In the genomic region with DNA sequence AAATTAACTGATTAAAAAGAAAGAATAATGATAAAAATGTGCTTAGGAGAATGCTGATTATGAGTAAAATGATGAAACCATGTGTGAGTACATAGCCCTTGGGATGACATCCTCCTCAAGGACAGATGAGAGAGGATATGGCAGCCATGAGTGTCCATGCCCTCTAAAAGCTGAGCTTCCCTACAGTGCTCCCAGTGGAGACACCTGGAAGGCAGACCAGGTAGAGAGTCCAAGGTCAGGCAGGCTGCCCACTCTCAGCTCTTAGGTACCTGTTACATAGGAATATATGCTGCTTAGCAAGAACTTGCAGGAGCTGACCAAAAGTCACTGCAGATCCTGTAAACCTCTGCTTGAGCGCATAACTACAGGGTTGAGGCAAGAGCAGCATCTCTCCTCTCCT, we compare ENCODE assay signal across 31 cellular contexts.
"Had no signal": no experiment of that assay in that cellular context is flagged by ENCODE, and none has a peak within 500 bp of the region (broad histone marks: within the 10 kb centered on the region; RNA-seq: fewer than 3 reads in every experiment).

No MANE protein-coding gene starts in this region.

- H3K27ac ChIP-seq: adrenal gland, ascending aorta, coronary artery, dorsolateral prefrontal cortex, esophagus muscularis mucosa, foreskin keratinocyte, gastroesophageal sphincter, heart right ventricle had no signal

- H3K4me1 ChIP-seq: adrenal gland, ascending aorta, esophagus muscularis mucosa, foreskin keratinocyte, gastroesophageal sphincter, heart right ventricle had no signal

- H3K27me3 Mint-ChIP-seq: activated CD4-positive, alpha-beta memory T cell treated with anti-CD3 and anti-CD28 coated beads, Interleukin-2, amount 10 ng/mL, durations not matched to agents 7 days and 5 days; activated CD4-positive, alpha-beta T cell treated with anti-CD3 and anti-CD28 coated beads, Interleukin-2, amount 10 ng/mL, durations not matched to agents 7 days and 5 days; activated naive CD4-positive, alpha-beta T cell treated with anti-CD3 and anti-CD28 coated beads, Interleukin-2, amount 50 U/mL, for 24 hours; activated naive CD8-positive, alpha-beta T cell treated with anti-CD3 and anti-CD28 coated beads for 36 hours; activated naive CD8-positive, alpha-beta T cell treated with anti-CD3 and anti-CD28 coated beads, Interleukin-2, amount 50 U/mL, for 24 hours; activated T-cell treated with anti-CD3 and anti-CD28 coated beads, Interleukin-2, amount 50 U/mL, for 24 hours; brain; central memory CD8-positive, alpha-beta T cell; dendritic cell treated with granulocyte-macrophage colony-stimulating factor and Interleukin-4, amounts not matched to agents 40 ng/mL and 50 ng/mL, for 4 days; T-helper 17 cell had no signal

- H3K4me3 ChIP-seq: adrenal gland, ascending aorta, coronary artery, esophagus muscularis mucosa, gastroesophageal sphincter, heart right ventricle had no signal

- H3K4me1 Mint-ChIP-seq: activated CD4-positive, alpha-beta memory T cell treated with anti-CD3 and anti-CD28 coated beads, Interleukin-2, amount 10 ng/mL, durations not matched to agents 7 days and 5 days; activated CD4-positive, alpha-beta T cell treated with anti-CD3 and anti-CD28 coated beads, Interleukin-2, amount 10 ng/mL, durations not matched to agents 7 days and 5 days; activated naive CD4-positive, alpha-beta T cell treated with anti-CD3 and anti-CD28 coated beads, Interleukin-2, amount 50 U/mL, for 24 hours; activated naive CD8-positive, alpha-beta T cell treated with anti-CD3 and anti-CD28 coated beads for 36 hours; activated naive CD8-positive, alpha-beta T cell treated with anti-CD3 and anti-CD28 coated beads, Interleukin-2, amount 50 U/mL, for 24 hours; central memory CD8-positive, alpha-beta T cell; T-helper 17 cell had no signal

- H3K27me3 ChIP-seq: adrenal gland, ascending aorta, dorsolateral prefrontal cortex, esophagus muscularis mucosa, foreskin keratinocyte, gastroesophageal sphincter, heart right ventricle had no signal

- DNase-seq: activated CD4-positive, alpha-beta memory T cell treated with anti-CD3 and anti-CD28 coated beads, Interleukin-2, amount 10 ng/mL, durations not matched to agents 7 days and 5 days; activated CD4-positive, alpha-beta T cell treated with anti-CD3 and anti-CD28 coated beads for 1 hour; activated CD4-positive, alpha-beta T cell treated with anti-CD3 and anti-CD28 coated beads for 4 hours; activated CD4-positive, alpha-beta T cell treated with anti-CD3 and anti-CD28 coated beads, Interleukin-2, amount 10 ng/mL, durations not matched to agents 7 days and 5 days; activated CD4-positive, alpha-beta T cell treated with anti-CD3 and anti-CD28 coated beads, Interleukin-2, amount 50 U/mL, for 4 hours; activated CD8-positive, alpha-beta memory T cell treated with anti-CD3 and anti-CD28 coated beads, Interleukin-2, amount 50 U/mL, for 48 hours; activated effector memory CD4-positive, alpha-beta T cell treated with anti-CD3 and anti-CD28 coated beads, Interleukin-2, amount 50 U/mL, for 16 hours; activated naive CD4-positive, alpha-beta T cell treated with anti-CD3 and anti-CD28 coated beads for 36 hours; activated naive CD8-positive, alpha-beta T cell treated with anti-CD3 and anti-CD28 coated beads for 36 hours; activated naive CD8-positive, alpha-beta T cell treated with anti-CD3 and anti-CD28 coated beads, Interleukin-2, amount 50 U/mL, for 24 hours; activated T-cell treated with anti-CD3 and anti-CD28 coated beads for 4 hours; activated T-cell treated with anti-CD3 and anti-CD28 coated beads, Interleukin-2, amount 50 U/mL, for 24 hours; activated T-cell treated with anti-CD3 and anti-CD28 coated beads, Interleukin-2, amount 50 U/mL, for 72 hours; adrenal gland; dorsolateral prefrontal cortex; effector memory CD4-positive, alpha-beta T cell; erythroblast; heart right ventricle; T-helper 1 cell; T-helper 17 cell; T1000 had no signal

- H3K4me3 Mint-ChIP-seq: activated CD4-positive, alpha-beta memory T cell treated with anti-CD3 and anti-CD28 coated beads, Interleukin-2, amount 10 ng/mL, durations not matched to agents 7 days and 5 days; activated CD4-positive, alpha-beta T cell treated with anti-CD3 and anti-CD28 coated beads, Interleukin-2, amount 10 ng/mL, durations not matched to agents 7 days and 5 days; activated naive CD4-positive, alpha-beta T cell treated with anti-CD3 and anti-CD28 coated beads for 36 hours; activated naive CD4-positive, alpha-beta T cell treated with anti-CD3 and anti-CD28 coated beads, Interleukin-2, amount 50 U/mL, for 24 hours; activated naive CD8-positive, alpha-beta T cell treated with anti-CD3 and anti-CD28 coated beads for 36 hours; activated naive CD8-positive, alpha-beta T cell treated with anti-CD3 and anti-CD28 coated beads, Interleukin-2, amount 50 U/mL, for 24 hours; activated T-cell treated with anti-CD3 and anti-CD28 coated beads, Interleukin-2, amount 50 U/mL, for 24 hours; activated T-cell treated with anti-CD3 and anti-CD28 coated beads, Interleukin-2, amount 50 U/mL, for 72 hours; brain; central memory CD8-positive, alpha-beta T cell; dendritic cell treated with granulocyte-macrophage colony-stimulating factor and Interleukin-4, amounts not matched to agents 40 ng/mL and 50 ng/mL, for 4 days; T-helper 17 cell; T-helper 2 cell treated with Interferon-gamma antibody and Interleukin-4, amounts not matched to agents 5 μg/mL and 100 μg/mL, for 36 hours had no signal

- H3K36me3 ChIP-seq: adrenal gland, ascending aorta, esophagus muscularis mucosa, gastroesophageal sphincter, heart right ventricle had no signal

- H3K27ac Mint-ChIP-seq: activated CD4-positive, alpha-beta memory T cell treated with anti-CD3 and anti-CD28 coated beads, Interleukin-2, amount 10 ng/mL, durations not matched to agents 7 days and 5 days; activated CD4-positive, alpha-beta T cell treated with anti-CD3 and anti-CD28 coated beads, Interleukin-2, amount 10 ng/mL, durations not matched to agents 7 days and 5 days; activated naive CD4-positive, alpha-beta T cell treated with anti-CD3 and anti-CD28 coated beads for 36 hours; activated naive CD4-positive, alpha-beta T cell treated with anti-CD3 and anti-CD28 coated beads, Interleukin-2, amount 50 U/mL, for 24 hours; activated naive CD8-positive, alpha-beta T cell treated with anti-CD3 and anti-CD28 coated beads for 36 hours; activated naive CD8-positive, alpha-beta T cell treated with anti-CD3 and anti-CD28 coated beads, Interleukin-2, amount 50 U/mL, for 24 hours; activated T-cell treated with anti-CD3 and anti-CD28 coated beads, Interleukin-2, amount 50 U/mL, for 24 hours; activated T-cell treated with anti-CD3 and anti-CD28 coated beads, Interleukin-2, amount 50 U/mL, for 72 hours; dendritic cell treated with granulocyte-macrophage colony-stimulating factor and Interleukin-4, amounts not matched to agents 40 ng/mL and 50 ng/mL, for 4 days; T-helper 17 cell; T-helper 2 cell treated with Interferon-gamma antibody and Interleukin-4, amounts not matched to agents 5 μg/mL and 100 μg/mL, for 36 hours had no signal

- H3K9me3 Mint-ChIP-seq: activated naive CD4-positive, alpha-beta T cell treated with anti-CD3 and anti-CD28 coated beads for 36 hours had no signal

- H3K36me3 Mint-ChIP-seq: activated naive CD4-positive, alpha-beta T cell treated with anti-CD3 and anti-CD28 coated beads, Interleukin-2, amount 50 U/mL, for 24 hours; activated naive CD8-positive, alpha-beta T cell treated with anti-CD3 and anti-CD28 coated beads for 36 hours; brain had no signal

- H3K9me3 ChIP-seq: adrenal gland, ascending aorta, esophagus muscularis mucosa, gastroesophageal sphincter, heart right ventricle had no signal

- ATAC-seq: activated naive CD8-positive, alpha-beta T cell treated with anti-CD3 and anti-CD28 coated beads, Interleukin-2, amount 50 U/mL, for 24 hours; activated T-cell treated with anti-CD3 and anti-CD28 coated beads, Interleukin-2, amount 50 U/mL, for 72 hours; gastroesophageal sphincter; heart right ventricle; T-helper 17 cell had no signal
